Comparison of ENCODE assay signal across 9 cellular contexts in the genomic region with DNA sequence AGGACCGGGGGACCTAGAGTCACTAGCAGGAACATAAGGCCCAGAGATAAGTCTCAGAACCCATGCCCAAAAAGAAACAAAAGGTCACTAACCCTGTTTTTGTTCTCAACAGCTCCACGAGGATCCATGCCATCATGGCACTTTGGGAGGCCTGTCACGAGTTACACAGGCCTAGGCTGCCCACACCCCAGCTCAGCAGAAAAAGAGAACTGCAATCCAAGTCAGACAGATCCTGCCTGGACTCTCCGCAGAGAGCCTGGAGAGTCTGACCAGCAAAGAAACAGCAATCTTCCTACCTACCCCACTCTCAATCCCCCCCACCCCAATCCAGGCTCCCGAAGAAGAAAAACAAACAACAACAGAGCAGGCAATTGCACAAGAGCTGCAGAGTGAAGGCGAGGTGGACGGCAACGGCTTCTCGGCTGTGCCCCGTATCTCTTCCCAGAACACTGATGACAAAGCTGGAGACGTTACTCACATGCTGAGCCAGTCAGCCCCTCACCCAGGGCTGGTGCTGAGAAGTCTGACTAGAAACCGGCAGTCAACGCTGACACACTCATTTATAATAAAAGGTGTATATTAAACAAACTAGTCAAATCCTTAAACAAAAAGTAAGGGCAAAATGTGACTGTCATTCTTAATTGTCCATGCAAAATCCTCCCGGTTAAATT.
DNase-seq lines count a peak whose midpoint lies in the region; ATAC-seq, FAIRE-seq and TF ChIP-seq lines count a peak whose summit lies in the region.
"Had no signal": no experiment of that assay in that cellular context is flagged by ENCODE, and none has a peak within 500 bp of the region (broad histone marks: within the 10 kb centered on the region; RNA-seq: fewer than 3 reads in every experiment).

No MANE protein-coding gene starts in this region.

- H3K36me3 ChIP-seq in gastroesophageal sphincter, result peaks cover 0 to 5% of the 10 kb centered on the region in 2 donors
- no peaks in the 10 kb centered on the region for H3K36me3 ChIP-seq in pancreas

- peaks cover 62% of the 10 kb centered on the region for H3K4me1 Mint-ChIP-seq in activated T-helper 1 cell treated with anti-CD3 and anti-CD28 coated beads, Interleukin-12 subunit alpha, Interleukin-12 subunit beta, Interleukin-2, Interleukin-4 antibody, amounts not matched to agents 30 ng/mL and 10 ng/mL and 1 ng/mL, durations not matched to agents 14 hours and 24 hours and 36 hours (ENCODE audit: low read depth)

- no peak for FAIRE-seq in pancreas (lab: Jason Lieb, UNC)
- FAIRE-seq: A549 had no signal

- ATAC-seq in gastroesophageal sphincter (peak; percentile 67), pancreas (peak in 3 of 4 donors; percentile 31 to 72 (median 44))

- H3K4me1 ChIP-seq in gastroesophageal sphincter (peaks cover 25 to 67% (median 37%) of the 10 kb centered on the region in 3 donors), pancreas (peaks cover 0 to 8% (median 0%) of the 10 kb centered on the region in 3 donors)
- H3K4me1 ChIP-seq: A549 had no signal

- no peaks in the 10 kb centered on the region for H3K9me3 Mint-ChIP-seq in activated T-helper 1 cell treated with anti-CD3 and anti-CD28 coated beads, Interleukin-12 subunit alpha, Interleukin-12 subunit beta, Interleukin-2, Interleukin-4 antibody, amounts not matched to agents 30 ng/mL and 10 ng/mL and 1 ng/mL, durations not matched to agents 14 hours and 24 hours and 36 hours

- H3K27ac ChIP-seq in gastroesophageal sphincter, result peak overlapping the region; percentile 80 to 96 (median 88)
- peak overlapping the region in 2 of 4 donors; percentile 34 to 43 for H3K27ac ChIP-seq in pancreas
- H3K27ac ChIP-seq: A549 had no signal

- no peaks in the 10 kb centered on the region for H3K9me3 ChIP-seq in gastroesophageal sphincter
- no peaks in the 10 kb centered on the region for H3K9me3 ChIP-seq in pancreas
- H3K9me3 ChIP-seq: A549 had no signal

- TF ChIP-seq CTCF in gastroesophageal sphincter (IDR thresholded peaks at IDR 0.05) (no peak), pancreas (IDR thresholded peaks at IDR 0.05) (no peak)

- peak; percentile 2 for DNase-seq in NCI-H2227 (lab: John Stamatoyannopoulos, UW; ENCODE audit: unreplicated experiment)
- no peak for DNase-seq in NCI-H2227 treated with DMSO at 0.1 percent for 48 hours (lab: John Stamatoyannopoulos, UW)
- no peak for DNase-seq in activated T-helper 1 cell treated with anti-CD3 and anti-CD28 coated beads, Interleukin-12 subunit alpha, Interleukin-12 subunit beta, Interleukin-2, Interleukin-4 antibody, amounts not matched to agents 30 ng/mL and 10 ng/mL and 1 ng/mL, durations not matched to agents 14 hours and 24 hours and 36 hours (ENCODE audit: low spot score)
- DNase-seq in pancreas, result no peak
- no peak for DNase-seq in SIG-M5 treated with dmso at 0.1 percent for 504 hours (lab: John Stamatoyannopoulos, UW; ENCODE audit: unreplicated experiment)
- DNase-seq in NCI-H748 treated with DMSO at 0.1 percent for 48 hours (lab: John Stamatoyannopoulos, UW), result no peak
- DNase-seq in GOT3 (lab: John Stamatoyannopoulos, UW), result no peak

- no peak for TF ChIP-seq POLR2A in gastroesophageal sphincter (IDR thresholded peaks at IDR 0.05)

- intact Hi-C loops in activated T-helper 1 cell treated with anti-CD3 and anti-CD28 coated beads, Interleukin-12 subunit alpha, Interleukin-12 subunit beta, Interleukin-2, Interleukin-4 antibody, amounts not matched to agents 30 ng/mL and 10 ng/mL and 1 ng/mL, durations not matched to agents 14 hours and 24 hours and 36 hours (cut with micrococcal nuclease), result no loop called here
- intact Hi-C loops in pancreas (cut with DNase I), result no loop called here

- no peaks in the 10 kb centered on the region for H3K27me3 Mint-ChIP-seq in activated T-helper 1 cell treated with anti-CD3 and anti-CD28 coated beads, Interleukin-12 subunit alpha, Interleukin-12 subunit beta, Interleukin-2, Interleukin-4 antibody, amounts not matched to agents 30 ng/mL and 10 ng/mL and 1 ng/mL, durations not matched to agents 14 hours and 24 hours and 36 hours (ENCODE audit: insufficient read depth)

- no peak for TF ChIP-seq EP300 in gastroesophageal sphincter (IDR thresholded peaks at IDR 0.05)

- H3K36me3 Mint-ChIP-seq in activated T-helper 1 cell treated with anti-CD3 and anti-CD28 coated beads, Interleukin-12 subunit alpha, Interleukin-12 subunit beta, Interleukin-2, Interleukin-4 antibody, amounts not matched to agents 30 ng/mL and 10 ng/mL and 1 ng/mL, durations not matched to agents 14 hours and 24 hours and 36 hours (ENCODE audit: low read depth), result peaks cover 18% of the 10 kb centered on the region

- peak overlapping the region in 1 of 2 donors; percentile 3 for H3K4me3 ChIP-seq in gastroesophageal sphincter
- H3K4me3 ChIP-seq in pancreas, result no peak overlapping the region
- H3K4me3 ChIP-seq: A549 had no signal

- H3K4me3 Mint-ChIP-seq in activated T-helper 1 cell treated with anti-CD3 and anti-CD28 coated beads, Interleukin-12 subunit alpha, Interleukin-12 subunit beta, Interleukin-2, Interleukin-4 antibody, amounts not matched to agents 30 ng/mL and 10 ng/mL and 1 ng/mL, durations not matched to agents 14 hours and 24 hours and 36 hours, result peak overlapping the region; percentile 80

- H3K27me3 ChIP-seq in gastroesophageal sphincter, result no peaks in the 10 kb centered on the region
- H3K27me3 ChIP-seq in pancreas, result no peaks in the 10 kb centered on the region

- 24 to 41% methylated on average over 5 to 14 of the region's 14 CpGs for WGBS in gastroesophageal sphincter (ENCODE audit: low coverage in 1 of 2), 2 donors
- 78 to 81% methylated on average over 14 of the region's 14 CpGs for WGBS in pancreas, 2 donors

- peak overlapping the region; percentile 96 for H3K27ac Mint-ChIP-seq in activated T-helper 1 cell treated with anti-CD3 and anti-CD28 coated beads, Interleukin-12 subunit alpha, Interleukin-12 subunit beta, Interleukin-2, Interleukin-4 antibody, amounts not matched to agents 30 ng/mL and 10 ng/mL and 1 ng/mL, durations not matched to agents 14 hours and 24 hours and 36 hours
